In the genomic region with DNA sequence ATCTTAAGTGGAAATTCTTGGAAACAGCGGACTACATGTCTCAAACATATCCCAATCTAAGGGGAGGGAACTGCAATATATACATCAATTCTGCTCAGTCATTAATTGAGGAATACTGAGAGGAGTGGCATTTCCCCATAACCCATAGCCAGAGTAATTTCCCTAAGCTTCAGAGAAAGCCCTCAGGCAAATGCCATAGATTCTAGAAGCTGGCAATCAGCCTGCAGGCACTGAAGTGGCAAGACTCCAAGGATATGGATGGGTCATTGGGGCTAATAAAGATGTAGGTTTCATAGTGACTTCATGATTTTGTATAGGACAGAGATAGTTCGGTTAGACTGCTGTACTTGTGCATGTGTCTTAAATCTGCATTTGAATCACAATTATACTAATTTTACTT, we compare ENCODE assay signal across 25 cellular contexts.
DNase-seq lines count a peak whose midpoint lies in the region; ATAC-seq lines count a peak whose summit lies in the region.
"Had no signal": no experiment of that assay in that cellular context is flagged by ENCODE, and none has a peak within 500 bp of the region (broad histone marks: within the 10 kb centered on the region; RNA-seq: fewer than 3 reads in every experiment).

No MANE protein-coding gene starts in this region.

- H3K79me2 ChIP-seq in mesendoderm (ENCODE audit: control insufficient read depth, insufficient read depth, low read length): no peaks in the 10 kb centered on the region

- no peak overlapping the region for H3K18ac ChIP-seq in mesendoderm (ENCODE audit: low read length)

- no peak overlapping the region for H2BK120ac ChIP-seq in mesendoderm (ENCODE audit: low read depth, low read length)

- no peak overlapping the region for H3K4me2 ChIP-seq in mesendoderm (ENCODE audit: low read length)

- H4K8ac ChIP-seq in mesendoderm (ENCODE audit: low read depth, low read length): no peak overlapping the region

- no peak overlapping the region for H2BK15ac ChIP-seq in mesendoderm (replicated peaks; ENCODE audit: low read depth)

- no CpG with 5 or more reads among the region's 2 CpGs for WGBS in mesendoderm (ENCODE audit: extremely low coverage, insufficient coverage, low lambda C conversion rate)

- ATAC-seq in GM19397 (IDR thresholded peaks at IDR 0.05; ENCODE audit: unreplicated experiment) (no peak), HG03159 (IDR thresholded peaks at IDR 0.05; ENCODE audit: unreplicated experiment) (no peak)
- ATAC-seq: GM12878, Right ventricle myocardium inferior had no signal

- no peaks in the 10 kb centered on the region for H3K36me3 ChIP-seq in mesendoderm (ENCODE audit: control insufficient read depth, insufficient read depth, low read length)
- H3K36me3 ChIP-seq: HAP-1, SJSA1 had no signal

- no peaks in the 10 kb centered on the region for H3K79me1 ChIP-seq in mesendoderm (ENCODE audit: low read length)

- H3K4me3 ChIP-seq in mesendoderm (ENCODE audit: low read length): no peak overlapping the region
- H3K4me3 ChIP-seq: GM12878, HAP-1, SJSA1 had no signal

- no peak overlapping the region for H3K4ac ChIP-seq in mesendoderm (ENCODE audit: low read depth, low read length)

- peak; percentile 10 for DNase-seq in ELF-1 (ENCODE audit: low read depth, low spot score)
- DNase-seq in M059J (ENCODE audit: low read depth): peak; percentile 58
- DNase-seq in T1000 (lab: John Stamatoyannopoulos, UW): peak; percentile 14
- DNase-seq in mesendoderm: peak; percentile 40
- DNase-seq in NCI-H128 (lab: John Stamatoyannopoulos, UW; ENCODE audit: unreplicated experiment): no peak
- DNase-seq: C1 segment of cervical spinal cord; CD4-positive, alpha-beta memory T cell; COR-L47; GDM1; GOT3; Karpas-422; NCI-H1105 treated with DMSO at 0.1 percent for 48 hours; NCI-H1694 treated with DMSO at 0.1 percent for 48 hours; NCI-H2081; NCI-H2171 treated with DMSO at 0.1 percent for 48 hours; NCI-H524 treated with DMSO at 0.1 percent for 48 hours; OCI-M1; T-helper 2 cell had no signal

- H3K56ac ChIP-seq in mesendoderm (ENCODE audit: low read length): no peak overlapping the region

- no peak overlapping the region for H2AK5ac ChIP-seq in mesendoderm (ENCODE audit: low read length)

- H3K27me3 ChIP-seq in mesendoderm (ENCODE audit: insufficient read depth, low read length, poor library complexity): no peaks in the 10 kb centered on the region
- H3K27me3 ChIP-seq: SJSA1 had no signal

- peaks cover 1% of the 10 kb centered on the region for H3K4me1 ChIP-seq in mesendoderm (ENCODE audit: control insufficient read depth, low read depth, low read length)
- H3K4me1 ChIP-seq: SJSA1 had no signal

- no peak overlapping the region for H3K27ac ChIP-seq in mesendoderm (ENCODE audit: low read depth, low read length)
- H3K27ac ChIP-seq: HL-60, SJSA1 had no signal

- H2BK5ac ChIP-seq in mesendoderm (ENCODE audit: low read length): no peak overlapping the region

- H3K9ac ChIP-seq in mesendoderm (ENCODE audit: low read length): no peak overlapping the region

- H4K5ac ChIP-seq in mesendoderm (ENCODE audit: low read length): no peak overlapping the region

- no peak overlapping the region for H3K23ac ChIP-seq in mesendoderm (ENCODE audit: low read length)
